12 cellular contexts compared by ENCODE assay signal in genomic region chr9:122005597-122005996, GRCh38.
A peak's percentile ranks its signal among the peaks of the same experiment; 100 is the strongest.
DNase-seq lines count a peak whose midpoint lies in the region; ATAC-seq, FAIRE-seq and TF ChIP-seq lines count a peak whose summit lies in the region.
"Had no signal": no experiment of that assay in that cellular context is flagged by ENCODE, and none has a peak within 500 bp of the region (broad histone marks: within the 10 kb centered on the region; RNA-seq: fewer than 3 reads in every experiment).

No MANE protein-coding gene starts in this region.

- TF ChIP-seq CTCF in AG09309 (IDR thresholded peaks at IDR 0.05; ENCODE audit: control insufficient read depth, insufficient read depth, low read depth, low read length, missing control alignments) (peak; percentile 70), HFFc6 (IDR thresholded peaks at IDR 0.05) (peak; percentile 80), ascending aorta (IDR thresholded peaks at IDR 0.05) (peak in 2 of 3 experiments; percentile 8 to 30), keratinocyte (optimal IDR thresholded peaks at IDR 0.05 in 1 of 3, IDR thresholded peaks at IDR 0.05 in 1 of 3, conservative IDR thresholded peaks at IDR 0.05 in 1 of 3; ENCODE audit: extremely low read depth in 1 of 3, insufficient read depth in 2 of 3, low read length in 3 of 3) (peak; percentile 47 to 61 (median 59)), prostate gland (IDR thresholded peaks at IDR 0.05) (peak in 1 of 4 experiments; percentile 23)

- H3K9me3 Mint-ChIP-seq in HFFc6, result no peaks in the 10 kb centered on the region
- H3K9me3 Mint-ChIP-seq in stimulated activated effector memory CD8-positive, alpha-beta T cell treated with anti-CD3 and anti-CD28 coated beads, Interleukin-12 subunit alpha, Interleukin-12 subunit beta, amount 100 ng/mL, for 72 hours, result no peaks in the 10 kb centered on the region
- H3K9me3 Mint-ChIP-seq: natural killer cell treated with Interleukin-12 subunit alpha and Interleukin-12 subunit beta and Interleukin-15 and Interleukin-18, amount 100 ng/mL, for 72 hours had no signal

- H3K9ac ChIP-seq in keratinocyte (ENCODE audit: control insufficient read depth, extremely low read depth, insufficient read depth, low read length), result no peak overlapping the region

- H3K9me3 ChIP-seq in ascending aorta (no peaks in the 10 kb centered on the region), keratinocyte (ENCODE audit: control insufficient read depth, low read depth, low read length) (no peaks in the 10 kb centered on the region), prostate gland (no peaks in the 10 kb centered on the region)

- no peak overlapping the region for H3K27ac Mint-ChIP-seq in HFFc6
- H3K27ac Mint-ChIP-seq in stimulated activated effector memory CD8-positive, alpha-beta T cell treated with anti-CD3 and anti-CD28 coated beads, Interleukin-12 subunit alpha, Interleukin-12 subunit beta, amount 100 ng/mL, for 72 hours, result no peak overlapping the region
- H3K27ac Mint-ChIP-seq: natural killer cell treated with Interleukin-12 subunit alpha and Interleukin-12 subunit beta and Interleukin-15 and Interleukin-18, amount 100 ng/mL, for 72 hours had no signal

- no peak overlapping the region for H3K4me3 Mint-ChIP-seq in HFFc6
- H3K4me3 Mint-ChIP-seq in stimulated activated effector memory CD8-positive, alpha-beta T cell treated with anti-CD3 and anti-CD28 coated beads, Interleukin-12 subunit alpha, Interleukin-12 subunit beta, amount 100 ng/mL, for 72 hours, result no peak overlapping the region
- H3K4me3 Mint-ChIP-seq: natural killer cell treated with Interleukin-12 subunit alpha and Interleukin-12 subunit beta and Interleukin-15 and Interleukin-18, amount 100 ng/mL, for 72 hours had no signal

- no peaks in the 10 kb centered on the region for H3K9me1 ChIP-seq in keratinocyte (ENCODE audit: control insufficient read depth, extremely low read depth, insufficient read depth, low read length)

- no peaks in the 10 kb centered on the region for H3K79me2 ChIP-seq in keratinocyte (ENCODE audit: control insufficient read depth, insufficient read depth, low read length)

- no peaks in the 10 kb centered on the region for H3K36me3 Mint-ChIP-seq in HFFc6 (ENCODE audit: low read depth)
- H3K36me3 Mint-ChIP-seq in stimulated activated effector memory CD8-positive, alpha-beta T cell treated with anti-CD3 and anti-CD28 coated beads, Interleukin-12 subunit alpha, Interleukin-12 subunit beta, amount 100 ng/mL, for 72 hours, result no peaks in the 10 kb centered on the region
- H3K36me3 Mint-ChIP-seq: natural killer cell treated with Interleukin-12 subunit alpha and Interleukin-12 subunit beta and Interleukin-15 and Interleukin-18, amount 100 ng/mL, for 72 hours had no signal

- H3K36me3 ChIP-seq in ascending aorta (no peaks in the 10 kb centered on the region), keratinocyte (ENCODE audit: control insufficient read depth in 2 of 2, extremely low read depth in 1 of 2, insufficient read depth in 2 of 2, low read length in 2 of 2) (no peaks in the 10 kb centered on the region), prostate gland (no peaks in the 10 kb centered on the region)

- H3K27me3 Mint-ChIP-seq in HFFc6 (ENCODE audit: insufficient read depth), result no peaks in the 10 kb centered on the region; the same call in 1 of the 2 replicates
- H3K27me3 Mint-ChIP-seq: natural killer cell treated with Interleukin-12 subunit alpha and Interleukin-12 subunit beta and Interleukin-15 and Interleukin-18, amount 100 ng/mL, for 72 hours had no signal

- H3K4me3 ChIP-seq in AG09309 (ENCODE audit: control insufficient read depth, low read depth, low read length) (no peak overlapping the region), ascending aorta (no peak overlapping the region), keratinocyte (ENCODE audit: control insufficient read depth in 2 of 3, extremely low read depth in 1 of 3, insufficient read depth in 2 of 3, low read depth in 1 of 3, low read length in 3 of 3) (no peak overlapping the region), prostate gland (no peak overlapping the region)

- no peak overlapping the region for H3K4me2 ChIP-seq in keratinocyte (ENCODE audit: control insufficient read depth, extremely low read depth, insufficient read depth, low read depth, low read length)

- intact Hi-C loops in ascending aorta (cut with DNase I), result no loop called here
- intact Hi-C loops in prostate gland (cut with DNase I), result no loop called here

- H3K27me3 ChIP-seq in ascending aorta (no peaks in the 10 kb centered on the region), keratinocyte (ENCODE audit: control insufficient read depth, extremely low read depth, insufficient read depth, low read length) (no peaks in the 10 kb centered on the region), prostate gland (replicated peaks; ENCODE audit: insufficient read depth) (no peaks in the 10 kb centered on the region)

- H3K27ac ChIP-seq in ascending aorta, result no peak overlapping the region
- no peak overlapping the region for H3K27ac ChIP-seq in keratinocyte (ENCODE audit: control insufficient read depth, insufficient read depth, low read length)
- H3K27ac ChIP-seq in prostate gland, result no peak overlapping the region

- peak; percentile 18 for DNase-seq in AG09309 (ENCODE audit: low read depth)
- peak; percentile 44 for DNase-seq in HFFc6
- DNase-seq in ascending aorta (ENCODE audit: low spot score in 2 of 2), result peak in 1 of 2 donors; percentile 28
- no peak for DNase-seq in keratinocyte (ENCODE audit: low read depth, low spot score)
- DNase-seq in prostate gland (ENCODE audit: low spot score), result no peak
- no peak for DNase-seq in stimulated activated effector memory CD8-positive, alpha-beta T cell treated with anti-CD3 and anti-CD28 coated beads, Interleukin-12 subunit alpha, Interleukin-12 subunit beta, amount 100 ng/mL, for 72 hours (ENCODE audit: low spot score in 2 of 2)
- DNase-seq: activated CD4-positive, alpha-beta T cell treated with anti-CD3 and anti-CD28 coated beads, Interleukin-2, amount 50 U/mL, for 48 hours; NCI-H2107; stimulated activated CD8-positive, alpha-beta memory T cell treated with anti-CD3 and anti-CD28 coated beads, Interleukin-4, amount 100 ng/mL, for 48 hours had no signal

- peaks cover 0 to 4% of the 10 kb centered on the region in 2 donors for H3K4me1 ChIP-seq in ascending aorta
- H3K4me1 ChIP-seq in keratinocyte (ENCODE audit: control insufficient read depth, extremely low read depth, insufficient read depth, low read length), result no peaks in the 10 kb centered on the region
- H3K4me1 ChIP-seq in prostate gland (replicated peaks), result no peaks in the 10 kb centered on the region

- dilution Hi-C loops in keratinocyte (cut with MboI; ENCODE audit: extremely low pct_ligation_motif_present, low sequenced_read_pairs), result no loop called here

- WGBS in prostate gland, result 24% methylated on average over 1 of the region's 1 CpG

- no peak overlapping the region for H2AFZ ChIP-seq in keratinocyte (ENCODE audit: control insufficient read depth, low read length)

- peaks cover 13% of the 10 kb centered on the region for H3K4me1 Mint-ChIP-seq in HFFc6 (ENCODE audit: low read depth)
- no peaks in the 10 kb centered on the region for H3K4me1 Mint-ChIP-seq in stimulated activated effector memory CD8-positive, alpha-beta T cell treated with anti-CD3 and anti-CD28 coated beads, Interleukin-12 subunit alpha, Interleukin-12 subunit beta, amount 100 ng/mL, for 72 hours

- peak; percentile 67 for FAIRE-seq in keratinocyte (lab: Jason Lieb, UNC)

- ATAC-seq in GM19395 (IDR thresholded peaks at IDR 0.05; ENCODE audit: unreplicated experiment), result no peak
- ATAC-seq in GM19035 (IDR thresholded peaks at IDR 0.05; ENCODE audit: unreplicated experiment), result no peak
- no peak for ATAC-seq in stimulated activated effector memory CD8-positive, alpha-beta T cell treated with anti-CD3 and anti-CD28 coated beads, Interleukin-12 subunit alpha, Interleukin-12 subunit beta, amount 100 ng/mL, for 72 hours
- ATAC-seq: natural killer cell treated with Interleukin-12 subunit alpha and Interleukin-12 subunit beta and Interleukin-15 and Interleukin-18, amount 100 ng/mL, for 72 hours had no signal

- no peak for TF ChIP-seq POLR2A in prostate gland (IDR thresholded peaks at IDR 0.05)

- no peaks in the 10 kb centered on the region for H4K20me1 ChIP-seq in keratinocyte (ENCODE audit: control insufficient read depth, extremely low read depth, insufficient read depth, low read length)

Comparison
In these comparisons a context has a peak if more than half of its experiments do, and no peak if none do; other contexts are left out.
1. DNase-seq: peak in AG09309 (single experiment) and HFFc6 (single experiment); none in keratinocyte (single experiment), prostate gland (single experiment) and stimulated activated effector memory CD8-positive, alpha-beta T cell treated with anti-CD3 and anti-CD28 coated beads, Interleukin-12 subunit alpha, Interleukin-12 subunit beta, amount 100 ng/mL, for 72 hours (0 of 2).